Comparison of ENCODE assay signal across 8 cellular contexts in genomic region chr9:122941560-122942234, GRCh38. TPM values are rescaled to one million over a fixed set of nuclear protein-coding genes. Genes with fewer than 3 reads are reported as not detected.
DNase-seq lines count a peak whose midpoint lies in the region; ATAC-seq and TF ChIP-seq lines count a peak whose summit lies in the region.

No MANE protein-coding gene starts in this region.

- H3K9me3 ChIP-seq in ectodermal cell (ENCODE audit: control insufficient read depth, low read length) (no peaks in the 10 kb centered on the region), mesodermal cell (ENCODE audit: control insufficient read depth, low read length) (no peaks in the 10 kb centered on the region), uterus (no peaks in the 10 kb centered on the region)

- H3K4me1 ChIP-seq in ectodermal cell (ENCODE audit: control insufficient read depth, insufficient read depth, low read length), result no peaks in the 10 kb centered on the region
- peaks cover 6% of the 10 kb centered on the region for H3K4me1 ChIP-seq in mesodermal cell (ENCODE audit: control insufficient read depth, insufficient read depth, low read length, poor library complexity, severe bottlenecking)
- H3K4me1 ChIP-seq in uterus, result peaks cover 0 to 2% of the 10 kb centered on the region in 2 donors

- intact Hi-C loops in Right ventricle myocardium superior (cut with DNase I), result no loop called here
- intact Hi-C loops in cardiac septum (cut with DNase I), result loop anchor here (2.0 kb wide), 1 partner anchor 37 kb away; the partner anchor contains the start of gene RC3H2
- intact Hi-C loops in uterus (cut with DNase I; ENCODE audit: low total_unique reads), result no loop called here

- no peak for DNase-seq in Right ventricle myocardium superior
- DNase-seq in cardiac septum (ENCODE audit: low spot score), result no peak
- DNase-seq in uterus, result no peak
- DNase-seq in SKM-1 (lab: John Stamatoyannopoulos, UW; ENCODE audit: unreplicated experiment), result no peak
- no peak for DNase-seq in NCI-H526 (lab: John Stamatoyannopoulos, UW)

- H3K4me3 ChIP-seq in ectodermal cell (ENCODE audit: insufficient read depth, low read depth, low read length) (peak overlapping the region; percentile 85), mesodermal cell (ENCODE audit: extremely low read depth, insufficient read depth, low read length, poor library complexity, severe bottlenecking) (peak overlapping the region; percentile 81), uterus (peak overlapping the region; percentile 79 to 99)

- TF ChIP-seq POLR2A in uterus (IDR thresholded peaks at IDR 0.05), result no peak

- 6 to 14% methylated on average over 16 to 18 of the region's 18 CpGs for WGBS in ectodermal cell, 2 experiments
- 9 to 12% methylated on average over 14 to 15 of the region's 18 CpGs for WGBS in mesodermal cell (ENCODE audit: insufficient coverage in 2 of 2), 2 experiments

- peaks cover 3% of the 10 kb centered on the region for H3K36me3 ChIP-seq in ectodermal cell (ENCODE audit: control insufficient read depth, insufficient read depth, low read length)
- peaks cover 23% of the 10 kb centered on the region for H3K36me3 ChIP-seq in mesodermal cell (ENCODE audit: control insufficient read depth, insufficient read depth, low read length)
- H3K36me3 ChIP-seq in uterus, result no peaks in the 10 kb centered on the region

- peak; percentile 5 for ATAC-seq in Right ventricle myocardium superior (ENCODE audit: poor library complexity)

- no peak for TF ChIP-seq CTCF in uterus (IDR thresholded peaks at IDR 0.05)

- H3K27ac ChIP-seq in ectodermal cell (ENCODE audit: insufficient read depth, low read depth, low read length, poor library complexity, severe bottlenecking) (peak overlapping the region; percentile 94), mesodermal cell (ENCODE audit: low read depth, low read length, severe bottlenecking) (peak overlapping the region; percentile 92), uterus (peak overlapping the region; percentile 82 to 95)

- H3K27me3 ChIP-seq in ectodermal cell (ENCODE audit: control insufficient read depth, insufficient read depth, low read length, poor library complexity, severe bottlenecking), result no peaks in the 10 kb centered on the region
- no peaks in the 10 kb centered on the region for H3K27me3 ChIP-seq in uterus

TF ChIP-seq in PFSK-1, 5 proteins besides CTCF, POLR2A, EP300 and RAD21:
- TF ChIP-seq REST (IDR thresholded peaks at IDR 0.05; ENCODE audit: insufficient read depth in 1 of 2, low read depth in 2 of 2, low read length in 2 of 2), result peak; percentile 53 to 85; a peak in 3 of 4 replicates
- TF ChIP-seq POLR2AphosphoS5 (IDR thresholded peaks at IDR 0.05; ENCODE audit: low read depth, low read length), result no peak

RNA-seq across cellular contexts. Expression of gene RABGAP1, which starts 0.9 kb away (rescaled TPM):
- total RNA-seq in Right ventricle myocardium superior (43.1 TPM), cardiac septum (49.3 TPM), uterus (100 to 1,000 TPM in 1 of 4 donors, 10 to 100 TPM in 3; 81.2 to 107 (median 91.0) TPM)
- polyA plus RNA-seq in PFSK-1 (2012; ENCODE audit: insufficient read length, low read depth), result 14.0 TPM
- polyA plus RNA-seq in ectodermal cell (2013, experiment 1 of 4), result 42.0 TPM
- polyA plus RNA-seq in ectodermal cell (2013, experiment 2 of 4), result 47.0 TPM
- 32.4 TPM for polyA plus RNA-seq in ectodermal cell (2013, experiment 3 of 4)
- 36.7 TPM for polyA plus RNA-seq in ectodermal cell (2013, experiment 4 of 4)
- polyA plus RNA-seq in mesodermal cell (2013, experiment 1 of 2), result 30.4 TPM
- 29.1 TPM for polyA plus RNA-seq in mesodermal cell (2013, experiment 2 of 2)

RNA-seq across cellular contexts. Expression of gene ZBTB26, which starts 10.4 kb away (rescaled TPM):
- 4.7 TPM for total RNA-seq in Right ventricle myocardium superior
- total RNA-seq in cardiac septum, result 4.1 TPM
- 0.98 TPM for polyA plus RNA-seq in PFSK-1 (2012; ENCODE audit: insufficient read length, low read depth)
- 16.0 TPM for polyA plus RNA-seq in ectodermal cell (2013, experiment 1 of 4)
- polyA plus RNA-seq in ectodermal cell (2013, experiment 2 of 4), result 16.6 TPM
- polyA plus RNA-seq in ectodermal cell (2013, experiment 3 of 4), result 13.3 TPM
- 14.8 TPM for polyA plus RNA-seq in ectodermal cell (2013, experiment 4 of 4)
- polyA plus RNA-seq in mesodermal cell (2013, experiment 1 of 2), result 6.7 TPM
- polyA plus RNA-seq in mesodermal cell (2013, experiment 2 of 2), result 7.5 TPM
- total RNA-seq in uterus, result 10 to 100 TPM in 2 of 4 donors, 1 to 10 TPM in 2; 8.8 to 14.9 (median 12.4) TPM

RNA-seq across cellular contexts. Expression of gene ZBTB6, which starts 28.6 kb away (rescaled TPM):
- total RNA-seq in Right ventricle myocardium superior (4.5 TPM), cardiac septum (6.6 TPM), uterus (10 to 100 TPM in 3 of 4 donors, 1 to 10 TPM in 1; 3.8 to 39.1 (median 13.3) TPM)
- polyA plus RNA-seq in PFSK-1 (2012; ENCODE audit: insufficient read length, low read depth), result 1.5 TPM
- 13.7 TPM for polyA plus RNA-seq in ectodermal cell (2013, experiment 1 of 4)
- polyA plus RNA-seq in ectodermal cell (2013, experiment 2 of 4), result 15.6 TPM
- 13.6 TPM for polyA plus RNA-seq in ectodermal cell (2013, experiment 3 of 4)
- 13.3 TPM for polyA plus RNA-seq in ectodermal cell (2013, experiment 4 of 4)
- 11.0 TPM for polyA plus RNA-seq in mesodermal cell (2013, experiment 1 of 2)
- 10.8 TPM for polyA plus RNA-seq in mesodermal cell (2013, experiment 2 of 2)

RNA-seq across cellular contexts. Expression of gene RC3H2, which starts 36.5 kb away (rescaled TPM):
- total RNA-seq in Right ventricle myocardium superior, result 33.8 TPM
- total RNA-seq in cardiac septum, result 47.3 TPM
- polyA plus RNA-seq in PFSK-1 (2012; ENCODE audit: insufficient read length, low read depth), result 6.3 TPM
- polyA plus RNA-seq in ectodermal cell (2013, experiment 1 of 4), result 27.9 TPM
- polyA plus RNA-seq in ectodermal cell (2013, experiment 2 of 4), result 36.4 TPM
- polyA plus RNA-seq in ectodermal cell (2013, experiment 3 of 4), result 29.3 TPM
- polyA plus RNA-seq in ectodermal cell (2013, experiment 4 of 4), result 30.2 TPM
- polyA plus RNA-seq in mesodermal cell (2013, experiment 1 of 2), result 33.5 TPM
- polyA plus RNA-seq in mesodermal cell (2013, experiment 2 of 2), result 30.8 TPM
- total RNA-seq in uterus, result 10 to 100 TPM; 21.8 to 69.0 (median 52.5) TPM
